26 cellular contexts compared by ENCODE assay signal in the genomic region with DNA sequence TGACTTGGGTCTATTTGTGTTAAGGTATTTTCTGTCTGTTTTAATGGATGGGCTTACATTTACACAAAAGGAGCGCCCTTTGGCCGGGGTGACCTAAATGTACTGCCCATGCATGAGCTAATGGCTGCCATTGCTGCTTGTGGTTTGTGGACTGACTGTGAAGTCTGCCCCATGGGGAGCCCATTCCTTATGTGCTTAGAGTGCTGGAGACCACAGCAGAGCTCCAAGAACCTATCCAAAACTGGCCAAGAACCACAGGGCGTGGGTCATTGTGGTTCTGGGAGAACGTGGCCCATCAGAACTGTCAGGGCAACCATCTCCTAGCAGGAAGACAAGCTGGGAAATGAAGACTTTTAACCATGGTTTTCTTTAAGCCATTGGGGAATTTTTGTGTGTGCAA.
DNase-seq lines count a peak whose midpoint lies in the region; ATAC-seq and TF ChIP-seq lines count a peak whose summit lies in the region.
"Had no signal": no experiment of that assay in that cellular context is flagged by ENCODE, and none has a peak within 500 bp of the region (broad histone marks: within the 10 kb centered on the region; RNA-seq: fewer than 3 reads in every experiment).

No MANE protein-coding gene starts in this region.

- H3K27me3 ChIP-seq in right lobe of liver, result no peaks in the 10 kb centered on the region
- H3K27me3 ChIP-seq: BE2C, SJCRH30 had no signal

- H3K4me3 ChIP-seq in astrocyte of the cerebellum (ENCODE audit: low read depth, low read length), result no peak overlapping the region
- H3K4me3 ChIP-seq in right lobe of liver, result no peak overlapping the region
- H3K4me3 ChIP-seq: K562, SJCRH30 had no signal

- no peak for TF ChIP-seq CTCF in astrocyte of the cerebellum (IDR thresholded peaks at IDR 0.05; ENCODE audit: low read depth, low read length, missing control alignments)
- no peak for TF ChIP-seq CTCF in right lobe of liver (IDR thresholded peaks at IDR 0.05)

- H3K4me1 Mint-ChIP-seq in T-cell, result peaks cover 0 to 2% (median 2%) of the 10 kb centered on the region in 3 donors
- H3K4me1 Mint-ChIP-seq: CD8-positive, alpha-beta memory T cell had no signal

- DNase-seq in astrocyte of the cerebellum (ENCODE audit: low read depth) (peak; percentile 83), fibroblast of peridontal ligament (ENCODE audit: extremely low read depth) (peak; percentile 73), renal cortical epithelial cell (ENCODE audit: low read depth) (peak; percentile 38), T-cell (no peak), COR-L47 (lab: John Stamatoyannopoulos, UW) (no peak), right lobe of liver (no peak)
- DNase-seq: ACHN; BE2C; CD8-positive, alpha-beta memory T cell; DMS153; DND-41; H7; Kasumi-1; MV-4-11; NCI-H1105; NCI-H1436 treated with DMSO at 0.1 percent for 48 hours; NCI-H187 treated with DMSO at 0.1 percent for 48 hours; NCI-H2171 treated with DMSO at 0.1 percent for 48 hours; NCI-H345; NCI-H510A treated with DMSO at 0.1 percent for 48 hours; NCI-H748 treated with DMSO at 0.1 percent for 48 hours; PC-3; SJCRH30 had no signal

- in situ Hi-C loops in astrocyte of the cerebellum (cut with HindIII; ENCODE audit: low sequenced_read_pairs), result no loop called here

- H3K36me3 Mint-ChIP-seq in T-cell, result no peaks in the 10 kb centered on the region
- H3K36me3 Mint-ChIP-seq: CD14-positive monocyte; CD8-positive, alpha-beta memory T cell had no signal

- intact Hi-C loops in right lobe of liver (cut with DNase I), result no loop called here

- H3K9me3 ChIP-seq in right lobe of liver, result no peaks in the 10 kb centered on the region
- H3K9me3 ChIP-seq: BE2C, SJCRH30 had no signal

- POLR2A ChIA-PET in T-cell (lab: Charles Lee), result no interaction called here

- peaks cover 0 to 3% of the 10 kb centered on the region in 2 donors for H3K27me3 Mint-ChIP-seq in T-cell

- TF ChIP-seq POLR2A in right lobe of liver (IDR thresholded peaks at IDR 0.05), result no peak

- H3K9me3 Mint-ChIP-seq in T-cell, result no peaks in the 10 kb centered on the region
- H3K9me3 Mint-ChIP-seq: CD8-positive, alpha-beta memory T cell had no signal

- no peak overlapping the region for H3K27ac ChIP-seq in right lobe of liver
- H3K27ac ChIP-seq: SJCRH30 had no signal

- H3K4me1 ChIP-seq in right lobe of liver, result no peaks in the 10 kb centered on the region
- H3K4me1 ChIP-seq: BE2C, SJCRH30 had no signal

- 73% methylated on average over 4 of the region's 4 CpGs for WGBS in right lobe of liver (ENCODE audit: insufficient coverage, low coverage, low lambda C conversion rate, missing lambda C conversion rate)

- H3K4me3 Mint-ChIP-seq in T-cell, result no peak overlapping the region
- H3K4me3 Mint-ChIP-seq: CD8-positive, alpha-beta memory T cell had no signal

- H3K36me3 ChIP-seq in right lobe of liver, result no peaks in the 10 kb centered on the region
- H3K36me3 ChIP-seq: BE2C, SJCRH30 had no signal

- CTCF ChIA-PET in T-cell (lab: Charles Lee), result no interaction called here

- no peak for ATAC-seq in T-cell (replicated peaks in 1 of 4)
- ATAC-seq in HG02610 (IDR thresholded peaks at IDR 0.05; ENCODE audit: unreplicated experiment), result no peak
- ATAC-seq in right lobe of liver, result no peak
- ATAC-seq: K562, PC-3 had no signal

- no peak overlapping the region for H3K27ac Mint-ChIP-seq in T-cell

Comparison
In these comparisons a context has a peak if more than half of its experiments do, and no peak if none do; other contexts are left out.
1. DNase-seq: peak in astrocyte of the cerebellum (single experiment), fibroblast of peridontal ligament (single experiment) and renal cortical epithelial cell (single experiment); none in T-cell (0 of 34), COR-L47 (single experiment) and right lobe of liver (0 of 3).